16 cellular contexts compared by ENCODE assay signal in genomic region chr6:133340557-133340956, GRCh38.
A peak's percentile ranks its signal among the peaks of the same experiment; 100 is the strongest.
DNase-seq lines count a peak whose midpoint lies in the region; ATAC-seq and TF ChIP-seq lines count a peak whose summit lies in the region.
"Had no signal": no experiment of that assay in that cellular context is flagged by ENCODE, and none has a peak within 500 bp of the region (broad histone marks: within the 10 kb centered on the region; RNA-seq: fewer than 3 reads in every experiment).

No MANE protein-coding gene starts in this region.

- intact Hi-C loops in heart left ventricle (cut with DNase I) (no loop called here), Right ventricle myocardium superior (cut with DNase I) (no loop called here), right cardiac atrium (cut with DNase I) (no loop called here)

- TF ChIP-seq POLR2A in heart left ventricle (IDR thresholded peaks at IDR 0.05), result no peak

- no peak for TF ChIP-seq CTCF in heart left ventricle (IDR thresholded peaks at IDR 0.05)

- no peaks in the 10 kb centered on the region for H3K27me3 ChIP-seq in heart left ventricle
- no peaks in the 10 kb centered on the region for H3K27me3 ChIP-seq in right cardiac atrium (ENCODE audit: control insufficient read depth, insufficient read depth)
- H3K27me3 ChIP-seq: SJCRH30, transverse colon had no signal

- no peak overlapping the region for H3K27ac ChIP-seq in heart left ventricle
- H3K27ac ChIP-seq in right cardiac atrium (ENCODE audit: low read length), result no peak overlapping the region
- H3K27ac ChIP-seq: SJCRH30, transverse colon had no signal

- no peak for DNase-seq in heart left ventricle
- DNase-seq in Right ventricle myocardium superior, result no peak
- DNase-seq in T1000 (lab: John Stamatoyannopoulos, UW), result peak; percentile 30
- DNase-seq in right cardiac atrium, result no peak
- no peak for DNase-seq in inferior parietal cortex (ENCODE audit: extremely low spot score)
- DNase-seq in SKM-1 (lab: John Stamatoyannopoulos, UW; ENCODE audit: unreplicated experiment), result no peak
- DNase-seq in stimulated activated CD4-positive, alpha-beta T cell treated with anti-CD3 and anti-CD28 coated beads, Interleukin-12 subunit alpha, Interleukin-12 subunit beta, amount 100 ng/mL, for 4 hours, result no peak
- DNase-seq: activated effector memory CD4-positive, alpha-beta T cell treated with Interleukin-2 at 50 U/mL for 16 hours; CD8-positive, alpha-beta T cell; hippocampal formation; NCI-H1436 treated with DMSO at 0.1 percent for 48 hours; NCI-H510A; SJCRH30; transverse colon had no signal

- H3K36me3 ChIP-seq in heart left ventricle, result no peaks in the 10 kb centered on the region
- H3K36me3 ChIP-seq: SJCRH30, transverse colon had no signal

- H3K4me3 ChIP-seq in heart left ventricle (no peak overlapping the region), right cardiac atrium (ENCODE audit: low read length) (no peak overlapping the region)
- H3K4me3 ChIP-seq: SJCRH30, transverse colon had no signal

- H3K4me1 ChIP-seq in heart left ventricle, result peaks cover 0 to 5% (median 0%) of the 10 kb centered on the region in 12 donors
- peaks cover 4% of the 10 kb centered on the region for H3K4me1 ChIP-seq in right cardiac atrium (ENCODE audit: control insufficient read depth, insufficient read depth, low read length)
- H3K4me1 ChIP-seq: SJCRH30, transverse colon had no signal

- no peaks in the 10 kb centered on the region for H3K9me3 ChIP-seq in heart left ventricle
- no peaks in the 10 kb centered on the region for H3K9me3 ChIP-seq in right cardiac atrium (ENCODE audit: control insufficient read depth, low read length)
- H3K9me3 ChIP-seq: SJCRH30, transverse colon had no signal

- peak in 3 of 4 donors; percentile 24 to 71 (median 42) for ATAC-seq in heart left ventricle
- ATAC-seq in Right ventricle myocardium superior (ENCODE audit: poor library complexity), result no peak
- peak; percentile 61 to 70 for ATAC-seq in right cardiac atrium
- ATAC-seq in GM19452 (IDR thresholded peaks at IDR 0.05; ENCODE audit: unreplicated experiment), result no peak
- ATAC-seq: CD8-positive, alpha-beta T cell; esophagus mucosa had no signal

- 45 to 53% (median 50%) methylated on average over 3 of the region's 3 CpGs for WGBS in heart left ventricle, 4 donors
- 42% methylated on average over 3 of the region's 3 CpGs for WGBS in right cardiac atrium

Comparison
In these comparisons a context has a peak if more than half of its experiments do, and no peak if none do; other contexts are left out.
1. ATAC-seq: peak in heart left ventricle (3 of 4) and right cardiac atrium (2 of 2); none in Right ventricle myocardium superior (single experiment) and GM19452 (single experiment).